In the genomic region with DNA sequence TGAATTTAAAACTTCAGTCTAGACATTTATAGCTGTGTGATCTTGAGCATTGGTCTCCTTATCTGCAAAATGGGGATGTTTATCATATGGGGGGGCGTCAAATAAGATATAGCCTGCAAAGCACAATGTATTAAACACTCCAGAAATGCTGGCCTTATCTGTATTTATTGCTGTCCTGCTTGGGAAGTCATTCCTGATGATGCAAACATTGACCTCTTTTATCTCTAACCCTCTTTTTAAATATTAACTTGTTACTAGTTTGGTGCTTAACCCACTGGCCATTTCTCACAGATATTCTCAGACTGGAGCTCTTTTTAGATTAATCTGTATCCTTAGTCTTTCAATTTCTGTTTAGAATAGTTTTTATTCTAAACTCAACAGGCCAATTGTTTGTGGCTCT, we compare ENCODE assay signal across 1 cellular context.
TF ChIP-seq lines count a peak whose summit lies in the region.

No MANE protein-coding gene starts in this region.

TF ChIP-seq in HepG2, 621 proteins besides CTCF, POLR2A, EP300 and RAD21 (continued from another document):
- TF ChIP-seq, protein P1, sequence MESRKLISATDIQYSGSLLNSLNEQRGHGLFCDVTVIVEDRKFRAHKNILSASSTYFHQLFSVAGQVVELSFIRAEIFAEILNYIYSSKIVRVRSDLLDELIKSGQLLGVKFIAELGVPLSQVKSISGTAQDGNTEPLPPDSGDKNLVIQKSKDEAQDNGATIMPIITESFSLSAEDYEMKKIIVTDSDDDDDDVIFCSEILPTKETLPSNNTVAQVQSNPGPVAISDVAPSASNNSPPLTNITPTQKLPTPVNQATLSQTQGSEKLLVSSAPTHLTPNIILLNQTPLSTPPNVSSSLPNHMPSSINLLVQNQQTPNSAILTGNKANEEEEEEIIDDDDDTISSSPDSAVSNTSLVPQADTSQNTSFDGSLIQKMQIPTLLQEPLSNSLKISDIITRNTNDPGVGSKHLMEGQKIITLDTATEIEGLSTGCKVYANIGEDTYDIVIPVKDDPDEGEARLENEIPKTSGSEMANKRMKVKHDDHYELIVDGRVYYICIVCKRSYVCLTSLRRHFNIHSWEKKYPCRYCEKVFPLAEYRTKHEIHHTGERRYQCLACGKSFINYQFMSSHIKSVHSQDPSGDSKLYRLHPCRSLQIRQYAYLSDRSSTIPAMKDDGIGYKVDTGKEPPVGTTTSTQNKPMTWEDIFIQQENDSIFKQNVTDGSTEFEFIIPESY (CRISPR knock-in tag; IDR thresholded peaks at IDR 0.05), result no peak
- TF ChIP-seq, protein P2, sequence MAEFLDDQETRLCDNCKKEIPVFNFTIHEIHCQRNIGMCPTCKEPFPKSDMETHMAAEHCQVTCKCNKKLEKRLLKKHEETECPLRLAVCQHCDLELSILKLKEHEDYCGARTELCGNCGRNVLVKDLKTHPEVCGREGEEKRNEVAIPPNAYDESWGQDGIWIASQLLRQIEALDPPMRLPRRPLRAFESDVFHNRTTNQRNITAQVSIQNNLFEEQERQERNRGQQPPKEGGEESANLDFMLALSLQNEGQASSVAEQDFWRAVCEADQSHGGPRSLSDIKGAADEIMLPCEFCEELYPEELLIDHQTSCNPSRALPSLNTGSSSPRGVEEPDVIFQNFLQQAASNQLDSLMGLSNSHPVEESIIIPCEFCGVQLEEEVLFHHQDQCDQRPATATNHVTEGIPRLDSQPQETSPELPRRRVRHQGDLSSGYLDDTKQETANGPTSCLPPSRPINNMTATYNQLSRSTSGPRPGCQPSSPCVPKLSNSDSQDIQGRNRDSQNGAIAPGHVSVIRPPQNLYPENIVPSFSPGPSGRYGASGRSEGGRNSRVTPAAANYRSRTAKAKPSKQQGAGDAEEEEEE (CRISPR knock-in tag; IDR thresholded peaks at IDR 0.05; ENCODE audit: borderline replicate concordance), result no peak
- TF ChIP-seq SOX13 (IDR thresholded peaks at IDR 0.05), result no peak
- peak in 1 of 2 experiments; percentile 35; a peak in 1 of 4 replicates for TF ChIP-seq SOX13 (CRISPR knock-in tag; conservative IDR thresholded peaks at IDR 0.05 in 1 of 2, IDR thresholded peaks at IDR 0.05 in 1 of 2)
- no peak for TF ChIP-seq GTF3A (CRISPR knock-in tag; conservative IDR thresholded peaks at IDR 0.05)
- peak; percentile 82 for TF ChIP-seq NR2F6 (IDR thresholded peaks at IDR 0.05)
- peak; percentile 66 for TF ChIP-seq NR2F6 (CRISPR knock-in tag; IDR thresholded peaks at IDR 0.05)
- TF ChIP-seq ZNF629 (CRISPR knock-in tag; conservative IDR thresholded peaks at IDR 0.05), result peak; percentile 29; the same call in 1 of the 2 replicates
- TF ChIP-seq BORCS8-MEF2B (CRISPR knock-in tag; IDR thresholded peaks at IDR 0.05), result no peak
- no peak for TF ChIP-seq ZNF160 (CRISPR knock-in tag; IDR thresholded peaks at IDR 0.05)
- TF ChIP-seq, protein P3, sequence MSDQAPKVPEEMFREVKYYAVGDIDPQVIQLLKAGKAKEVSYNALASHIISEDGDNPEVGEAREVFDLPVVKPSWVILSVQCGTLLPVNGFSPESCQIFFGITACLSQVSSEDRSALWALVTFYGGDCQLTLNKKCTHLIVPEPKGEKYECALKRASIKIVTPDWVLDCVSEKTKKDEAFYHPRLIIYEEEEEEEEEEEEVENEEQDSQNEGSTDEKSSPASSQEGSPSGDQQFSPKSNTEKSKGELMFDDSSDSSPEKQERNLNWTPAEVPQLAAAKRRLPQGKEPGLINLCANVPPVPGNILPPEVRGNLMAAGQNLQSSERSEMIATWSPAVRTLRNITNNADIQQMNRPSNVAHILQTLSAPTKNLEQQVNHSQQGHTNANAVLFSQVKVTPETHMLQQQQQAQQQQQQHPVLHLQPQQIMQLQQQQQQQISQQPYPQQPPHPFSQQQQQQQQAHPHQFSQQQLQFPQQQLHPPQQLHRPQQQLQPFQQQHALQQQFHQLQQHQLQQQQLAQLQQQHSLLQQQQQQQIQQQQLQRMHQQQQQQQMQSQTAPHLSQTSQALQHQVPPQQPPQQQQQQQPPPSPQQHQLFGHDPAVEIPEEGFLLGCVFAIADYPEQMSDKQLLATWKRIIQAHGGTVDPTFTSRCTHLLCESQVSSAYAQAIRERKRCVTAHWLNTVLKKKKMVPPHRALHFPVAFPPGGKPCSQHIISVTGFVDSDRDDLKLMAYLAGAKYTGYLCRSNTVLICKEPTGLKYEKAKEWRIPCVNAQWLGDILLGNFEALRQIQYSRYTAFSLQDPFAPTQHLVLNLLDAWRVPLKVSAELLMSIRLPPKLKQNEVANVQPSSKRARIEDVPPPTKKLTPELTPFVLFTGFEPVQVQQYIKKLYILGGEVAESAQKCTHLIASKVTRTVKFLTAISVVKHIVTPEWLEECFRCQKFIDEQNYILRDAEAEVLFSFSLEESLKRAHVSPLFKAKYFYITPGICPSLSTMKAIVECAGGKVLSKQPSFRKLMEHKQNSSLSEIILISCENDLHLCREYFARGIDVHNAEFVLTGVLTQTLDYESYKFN (CRISPR knock-in tag; conservative IDR thresholded peaks at IDR 0.05), result peak; percentile 70
- no peak for TF ChIP-seq ZNF350 (CRISPR knock-in tag; IDR thresholded peaks at IDR 0.05; ENCODE audit: borderline replicate concordance, low read depth)
- TF ChIP-seq ZNF234 (CRISPR knock-in tag; conservative IDR thresholded peaks at IDR 0.05), result no peak
- TF ChIP-seq KLF9 (CRISPR knock-in tag; IDR thresholded peaks at IDR 0.05; ENCODE audit: low read depth), result no peak
- TF ChIP-seq ZZZ3 (CRISPR knock-in tag; IDR thresholded peaks at IDR 0.05; ENCODE audit: borderline replicate concordance), result no peak
- TF ChIP-seq CREB1 (IDR thresholded peaks at IDR 0.05), result no peak
- peak; percentile 9 for TF ChIP-seq CREB1 (CRISPR knock-in tag; IDR thresholded peaks at IDR 0.05)
- TF ChIP-seq, protein P4, sequence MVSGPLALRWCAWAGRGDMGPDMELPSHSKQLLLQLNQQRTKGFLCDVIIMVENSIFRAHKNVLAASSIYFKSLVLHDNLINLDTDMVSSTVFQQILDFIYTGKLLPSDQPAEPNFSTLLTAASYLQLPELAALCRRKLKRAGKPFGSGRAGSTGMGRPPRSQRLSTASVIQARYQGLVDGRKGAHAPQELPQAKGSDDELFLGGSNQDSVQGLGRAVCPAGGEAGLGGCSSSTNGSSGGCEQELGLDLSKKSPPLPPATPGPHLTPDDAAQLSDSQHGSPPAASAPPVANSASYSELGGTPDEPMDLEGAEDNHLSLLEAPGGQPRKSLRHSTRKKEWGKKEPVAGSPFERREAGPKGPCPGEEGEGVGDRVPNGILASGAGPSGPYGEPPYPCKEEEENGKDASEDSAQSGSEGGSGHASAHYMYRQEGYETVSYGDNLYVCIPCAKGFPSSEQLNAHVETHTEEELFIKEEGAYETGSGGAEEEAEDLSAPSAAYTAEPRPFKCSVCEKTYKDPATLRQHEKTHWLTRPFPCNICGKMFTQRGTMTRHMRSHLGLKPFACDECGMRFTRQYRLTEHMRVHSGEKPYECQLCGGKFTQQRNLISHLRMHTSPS (CRISPR knock-in tag; IDR thresholded peaks at IDR 0.05; ENCODE audit: low read depth), result no peak
- TF ChIP-seq TCF7 (IDR thresholded peaks at IDR 0.05; ENCODE audit: low read depth), result peak; percentile 51; the same call in 1 of the 2 replicates
- TF ChIP-seq ZNF703 (CRISPR knock-in tag; IDR thresholded peaks at IDR 0.05; ENCODE audit: borderline replicate concordance), result no peak
- TF ChIP-seq, protein P5, sequence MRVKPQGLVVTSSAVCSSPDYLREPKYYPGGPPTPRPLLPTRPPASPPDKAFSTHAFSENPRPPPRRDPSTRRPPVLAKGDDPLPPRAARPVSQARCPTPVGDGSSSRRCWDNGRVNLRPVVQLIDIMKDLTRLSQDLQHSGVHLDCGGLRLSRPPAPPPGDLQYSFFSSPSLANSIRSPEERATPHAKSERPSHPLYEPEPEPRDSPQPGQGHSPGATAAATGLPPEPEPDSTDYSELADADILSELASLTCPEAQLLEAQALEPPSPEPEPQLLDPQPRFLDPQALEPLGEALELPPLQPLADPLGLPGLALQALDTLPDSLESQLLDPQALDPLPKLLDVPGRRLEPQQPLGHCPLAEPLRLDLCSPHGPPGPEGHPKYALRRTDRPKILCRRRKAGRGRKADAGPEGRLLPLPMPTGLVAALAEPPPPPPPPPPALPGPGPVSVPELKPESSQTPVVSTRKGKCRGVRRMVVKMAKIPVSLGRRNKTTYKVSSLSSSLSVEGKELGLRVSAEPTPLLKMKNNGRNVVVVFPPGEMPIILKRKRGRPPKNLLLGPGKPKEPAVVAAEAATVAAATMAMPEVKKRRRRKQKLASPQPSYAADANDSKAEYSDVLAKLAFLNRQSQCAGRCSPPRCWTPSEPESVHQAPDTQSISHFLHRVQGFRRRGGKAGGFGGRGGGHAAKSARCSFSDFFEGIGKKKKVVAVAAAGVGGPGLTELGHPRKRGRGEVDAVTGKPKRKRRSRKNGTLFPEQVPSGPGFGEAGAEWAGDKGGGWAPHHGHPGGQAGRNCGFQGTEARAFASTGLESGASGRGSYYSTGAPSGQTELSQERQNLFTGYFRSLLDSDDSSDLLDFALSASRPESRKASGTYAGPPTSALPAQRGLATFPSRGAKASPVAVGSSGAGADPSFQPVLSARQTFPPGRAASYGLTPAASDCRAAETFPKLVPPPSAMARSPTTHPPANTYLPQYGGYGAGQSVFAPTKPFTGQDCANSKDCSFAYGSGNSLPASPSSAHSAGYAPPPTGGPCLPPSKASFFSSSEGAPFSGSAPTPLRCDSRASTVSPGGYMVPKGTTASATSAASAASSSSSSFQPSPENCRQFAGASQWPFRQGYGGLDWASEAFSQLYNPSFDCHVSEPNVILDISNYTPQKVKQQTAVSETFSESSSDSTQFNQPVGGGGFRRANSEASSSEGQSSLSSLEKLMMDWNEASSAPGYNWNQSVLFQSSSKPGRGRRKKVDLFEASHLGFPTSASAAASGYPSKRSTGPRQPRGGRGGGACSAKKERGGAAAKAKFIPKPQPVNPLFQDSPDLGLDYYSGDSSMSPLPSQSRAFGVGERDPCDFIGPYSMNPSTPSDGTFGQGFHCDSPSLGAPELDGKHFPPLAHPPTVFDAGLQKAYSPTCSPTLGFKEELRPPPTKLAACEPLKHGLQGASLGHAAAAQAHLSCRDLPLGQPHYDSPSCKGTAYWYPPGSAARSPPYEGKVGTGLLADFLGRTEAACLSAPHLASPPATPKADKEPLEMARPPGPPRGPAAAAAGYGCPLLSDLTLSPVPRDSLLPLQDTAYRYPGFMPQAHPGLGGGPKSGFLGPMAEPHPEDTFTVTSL (CRISPR knock-in tag; IDR thresholded peaks at IDR 0.05; ENCODE audit: borderline replicate concordance), result 0 out of 2 replicates have a peak, but pooled peaks have one; percentile 35
- TF ChIP-seq, protein P6, sequence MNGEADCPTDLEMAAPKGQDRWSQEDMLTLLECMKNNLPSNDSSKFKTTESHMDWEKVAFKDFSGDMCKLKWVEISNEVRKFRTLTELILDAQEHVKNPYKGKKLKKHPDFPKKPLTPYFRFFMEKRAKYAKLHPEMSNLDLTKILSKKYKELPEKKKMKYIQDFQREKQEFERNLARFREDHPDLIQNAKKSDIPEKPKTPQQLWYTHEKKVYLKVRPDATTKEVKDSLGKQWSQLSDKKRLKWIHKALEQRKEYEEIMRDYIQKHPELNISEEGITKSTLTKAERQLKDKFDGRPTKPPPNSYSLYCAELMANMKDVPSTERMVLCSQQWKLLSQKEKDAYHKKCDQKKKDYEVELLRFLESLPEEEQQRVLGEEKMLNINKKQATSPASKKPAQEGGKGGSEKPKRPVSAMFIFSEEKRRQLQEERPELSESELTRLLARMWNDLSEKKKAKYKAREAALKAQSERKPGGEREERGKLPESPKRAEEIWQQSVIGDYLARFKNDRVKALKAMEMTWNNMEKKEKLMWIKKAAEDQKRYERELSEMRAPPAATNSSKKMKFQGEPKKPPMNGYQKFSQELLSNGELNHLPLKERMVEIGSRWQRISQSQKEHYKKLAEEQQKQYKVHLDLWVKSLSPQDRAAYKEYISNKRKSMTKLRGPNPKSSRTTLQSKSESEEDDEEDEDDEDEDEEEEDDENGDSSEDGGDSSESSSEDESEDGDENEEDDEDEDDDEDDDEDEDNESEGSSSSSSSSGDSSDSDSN (CRISPR knock-in tag; IDR thresholded peaks at IDR 0.05), result no peak
- no peak for TF ChIP-seq FOXA3 (CRISPR knock-in tag; IDR thresholded peaks at IDR 0.05)
- TF ChIP-seq HNRNPUL1 (IDR thresholded peaks at IDR 0.05; ENCODE audit: low read depth, low read length), result peak; percentile 41; the same call in 1 of the 2 replicates
- TF ChIP-seq GATAD2A (CRISPR knock-in tag; IDR thresholded peaks at IDR 0.05), result 0 out of 2 replicates have a peak, but pooled peaks have one; percentile 41
- TF ChIP-seq ZNF768 (CRISPR knock-in tag; IDR thresholded peaks at IDR 0.05), result no peak
- peak; percentile 29; the same call in 1 of the 2 replicates for TF ChIP-seq CEBPB (IDR thresholded peaks at IDR 0.05; ENCODE audit: borderline replicate concordance, low read depth, low read length)
- TF ChIP-seq CEBPG (CRISPR knock-in tag; IDR thresholded peaks at IDR 0.05), result peak; percentile 82
- TF ChIP-seq HMG20A (CRISPR knock-in tag; IDR thresholded peaks at IDR 0.05; ENCODE audit: borderline replicate concordance), result 0 out of 2 replicates have a peak, but pooled peaks have one; percentile 25
- TF ChIP-seq, protein P7, sequence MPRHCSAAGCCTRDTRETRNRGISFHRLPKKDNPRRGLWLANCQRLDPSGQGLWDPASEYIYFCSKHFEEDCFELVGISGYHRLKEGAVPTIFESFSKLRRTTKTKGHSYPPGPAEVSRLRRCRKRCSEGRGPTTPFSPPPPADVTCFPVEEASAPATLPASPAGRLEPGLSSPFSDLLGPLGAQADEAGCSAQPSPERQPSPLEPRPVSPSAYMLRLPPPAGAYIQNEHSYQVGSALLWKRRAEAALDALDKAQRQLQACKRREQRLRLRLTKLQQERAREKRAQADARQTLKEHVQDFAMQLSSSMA (CRISPR knock-in tag; IDR thresholded peaks at IDR 0.05), result no peak
- TF ChIP-seq, protein P8, sequence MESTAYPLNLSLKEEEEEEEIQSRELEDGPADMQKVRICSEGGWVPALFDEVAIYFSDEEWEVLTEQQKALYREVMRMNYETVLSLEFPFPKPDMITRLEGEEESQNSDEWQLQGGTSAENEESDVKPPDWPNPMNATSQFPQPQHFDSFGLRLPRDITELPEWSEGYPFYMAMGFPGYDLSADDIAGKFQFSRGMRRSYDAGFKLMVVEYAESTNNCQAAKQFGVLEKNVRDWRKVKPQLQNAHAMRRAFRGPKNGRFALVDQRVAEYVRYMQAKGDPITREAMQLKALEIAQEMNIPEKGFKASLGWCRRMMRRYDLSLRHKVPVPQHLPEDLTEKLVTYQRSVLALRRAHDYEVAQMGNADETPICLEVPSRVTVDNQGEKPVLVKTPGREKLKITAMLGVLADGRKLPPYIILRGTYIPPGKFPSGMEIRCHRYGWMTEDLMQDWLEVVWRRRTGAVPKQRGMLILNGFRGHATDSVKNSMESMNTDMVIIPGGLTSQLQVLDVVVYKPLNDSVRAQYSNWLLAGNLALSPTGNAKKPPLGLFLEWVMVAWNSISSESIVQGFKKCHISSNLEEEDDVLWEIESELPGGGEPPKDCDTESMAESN (CRISPR knock-in tag; conservative IDR thresholded peaks at IDR 0.05), result no peak
- TF ChIP-seq KLF6 (CRISPR knock-in tag; IDR thresholded peaks at IDR 0.05), result 0 out of 2 replicates have a peak, but pooled peaks have one; percentile 29
- TF ChIP-seq NR2F2 (IDR thresholded peaks at IDR 0.05; ENCODE audit: borderline replicate concordance, low read depth), result peak; percentile 57; the same call in 1 of the 2 replicates
- TF ChIP-seq ATF1 (CRISPR knock-in tag; IDR thresholded peaks at IDR 0.05), result no peak
- TF ChIP-seq ISL2 (CRISPR knock-in tag; IDR thresholded peaks at IDR 0.05), result peak; percentile 62; the same call in 1 of the 2 replicates
- TF ChIP-seq RARA (CRISPR knock-in tag; IDR thresholded peaks at IDR 0.05), result 0 out of 2 replicates have a peak, but pooled peaks have one; percentile 25
